In the genomic region with DNA sequence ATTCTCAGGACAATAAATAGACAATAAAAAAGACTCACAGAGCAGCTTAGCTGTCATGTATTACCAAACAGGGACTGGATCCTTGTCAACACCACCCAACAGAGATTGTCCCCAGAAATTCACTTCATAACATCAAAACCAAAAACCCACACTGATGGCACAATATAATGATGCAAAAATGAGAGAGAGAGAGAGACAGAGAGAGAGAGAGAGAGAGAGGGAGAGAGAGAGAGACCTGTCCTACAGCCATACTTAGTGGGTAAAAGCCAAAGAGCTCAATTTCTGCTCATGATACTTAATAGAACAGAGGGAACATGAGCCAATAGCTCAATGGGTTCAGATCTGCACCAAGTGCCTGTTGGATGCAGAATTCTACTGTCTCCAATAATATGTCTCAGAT, we compare ENCODE assay signal across 10 cellular contexts. TPM values are rescaled to one million over a fixed set of nuclear protein-coding genes. Genes with fewer than 3 reads are reported as not detected.
DNase-seq lines count a peak whose midpoint lies in the region; ATAC-seq and TF ChIP-seq lines count a peak whose summit lies in the region.
"Not testable (repeated sequence)": the region's sequence is repeated elsewhere in the genome, so short reads cannot be mapped to it uniquely, and the experiment has no call there.
"Had no signal": no experiment of that assay in that cellular context is flagged by ENCODE, and none has a peak within 500 bp of the region (broad histone marks: within the 10 kb centered on the region; RNA-seq: fewer than 3 reads in every experiment).

No MANE protein-coding gene starts in this region.

- not testable (repeated sequence) for H3K36me3 ChIP-seq in CD4-positive, alpha-beta memory T cell (ENCODE audit: insufficient read depth, low read length); OCI-LY7 (ENCODE audit: insufficient read depth, low read length); neural progenitor cell

- not testable (repeated sequence) for H3K79me2 ChIP-seq in OCI-LY7 (ENCODE audit: insufficient read depth, low read depth, low read length); neural progenitor cell (ENCODE audit: low read depth)

- not testable (repeated sequence) for H3K27ac ChIP-seq in CD4-positive, alpha-beta memory T cell (ENCODE audit: low read depth, low read length); neural progenitor cell
- peak overlapping the region; percentile 39 for H3K27ac ChIP-seq in OCI-LY7 (ENCODE audit: low read depth, low read length, poor library complexity, severe bottlenecking)

- H3K27me3 Mint-ChIP-seq in CD4-positive, alpha-beta memory T cell; activated CD4-positive, alpha-beta memory T cell treated with anti-CD3 and anti-CD28 coated beads for 36 hours; activated T-helper 17 cell treated with anti-CD3 and anti-CD28 coated beads, Interleukin-2, amount 50 U/mL, for 72 hours; activated naive CD8-positive, alpha-beta T cell treated with anti-CD3 and anti-CD28 coated beads, Interleukin-2, amount 50 U/mL, for 24 hours; mesothelial cell of epicardium (ENCODE audit: low read depth); neural progenitor cell (ENCODE audit: insufficient read depth, low read depth): not testable (repeated sequence)

- not testable (repeated sequence) for H3F3A ChIP-seq in neural progenitor cell (ENCODE audit: low read depth)

- CTCF ChIA-PET in CD4-positive, alpha-beta memory T cell (lab: Charles Lee; ENCODE audit: partially characterized antibody) = interaction anchor here (0.7 kb wide), 1 partner anchor 12 kb away, joined by 3 read pairs; no protein-coding TSS in a partner anchor
- CTCF ChIA-PET in OCI-LY7 (lab: Charles Lee; ENCODE audit: unreplicated experiment); activated CD4-positive, alpha-beta memory T cell treated with anti-CD3 and anti-CD28 coated beads for 36 hours (lab: Charles Lee): not testable (repeated sequence)

- intact Hi-C loops in CD4-positive, alpha-beta memory T cell (cut with micrococcal nuclease); OCI-LY7 (cut with micrococcal nuclease; ENCODE audit: unreplicated experiment); activated CD4-positive, alpha-beta memory T cell treated with anti-CD3 and anti-CD28 coated beads for 36 hours (cut with micrococcal nuclease): not testable (repeated sequence)

- DNase-seq in CD4-positive, alpha-beta memory T cell; OCI-LY7 (ENCODE audit: low spot score); activated CD4-positive, alpha-beta memory T cell treated with anti-CD3 and anti-CD28 coated beads for 36 hours; activated naive CD8-positive, alpha-beta T cell treated with anti-CD3 and anti-CD28 coated beads, Interleukin-2, amount 50 U/mL, for 24 hours; mesothelial cell of epicardium (ENCODE audit: low spot score in 2 of 2, unreplicated experiment in 2 of 2); neural progenitor cell (ENCODE audit: low spot score): not testable (repeated sequence)

- H3K4me1 ChIP-seq in CD4-positive, alpha-beta memory T cell (ENCODE audit: insufficient read depth, low read length); neural progenitor cell: not testable (repeated sequence)
- peaks cover 13% of the 10 kb centered on the region for H3K4me1 ChIP-seq in OCI-LY7 (ENCODE audit: insufficient read depth, low read length, poor library complexity, severe bottlenecking)

- not testable (repeated sequence) for BruUV-seq in OCI-LY7 (replicated peaks; lab: Mats Ljungman, UMichigan)

- not testable (repeated sequence) for TF ChIP-seq CTCF in OCI-LY7 (conservative IDR thresholded peaks at IDR 0.05; ENCODE audit: low read length); mesothelial cell of epicardium (IDR thresholded peaks at IDR 0.05; ENCODE audit: unreplicated experiment); neural progenitor cell (IDR thresholded peaks at IDR 0.05)

- H3K9me2 ChIP-seq in OCI-LY7 (ENCODE audit: insufficient read depth, low read length) = not testable (repeated sequence)

- ATAC-seq in activated T-helper 17 cell treated with anti-CD3 and anti-CD28 coated beads, Interleukin-2, amount 50 U/mL, for 72 hours (replicated peaks); activated naive CD8-positive, alpha-beta T cell treated with anti-CD3 and anti-CD28 coated beads, Interleukin-2, amount 50 U/mL, for 24 hours: not testable (repeated sequence)

- H2AFZ ChIP-seq in OCI-LY7 (ENCODE audit: low read length); neural progenitor cell (replicated peaks): not testable (repeated sequence)

- not testable (repeated sequence) for H3K9ac ChIP-seq in neural progenitor cell

- peaks cover 3 to 13% (median 5%) of the 10 kb centered on the region in 4 donors for H3K4me1 Mint-ChIP-seq in CD4-positive, alpha-beta memory T cell
- peaks cover 14% of the 10 kb centered on the region for H3K4me1 Mint-ChIP-seq in activated CD4-positive, alpha-beta memory T cell treated with anti-CD3 and anti-CD28 coated beads for 36 hours (ENCODE audit: low read depth)
- H3K4me1 Mint-ChIP-seq in activated T-helper 17 cell treated with anti-CD3 and anti-CD28 coated beads, Interleukin-2, amount 50 U/mL, for 72 hours; activated naive CD8-positive, alpha-beta T cell treated with anti-CD3 and anti-CD28 coated beads, Interleukin-2, amount 50 U/mL, for 24 hours; mesothelial cell of epicardium; neural progenitor cell: not testable (repeated sequence)

- H3K27me3 ChIP-seq in CD4-positive, alpha-beta memory T cell (ENCODE audit: insufficient read depth, low read length); neural progenitor cell: not testable (repeated sequence)

- H3K9me3 Mint-ChIP-seq in CD4-positive, alpha-beta memory T cell; activated CD4-positive, alpha-beta memory T cell treated with anti-CD3 and anti-CD28 coated beads for 36 hours; activated T-helper 17 cell treated with anti-CD3 and anti-CD28 coated beads, Interleukin-2, amount 50 U/mL, for 72 hours; activated naive CD8-positive, alpha-beta T cell treated with anti-CD3 and anti-CD28 coated beads, Interleukin-2, amount 50 U/mL, for 24 hours; mesothelial cell of epicardium; neural progenitor cell: not testable (repeated sequence)

- POLR2A ChIA-PET in CD4-positive, alpha-beta memory T cell (lab: Charles Lee; ENCODE audit: partially characterized antibody); OCI-LY7 (lab: Charles Lee); activated CD4-positive, alpha-beta memory T cell treated with anti-CD3 and anti-CD28 coated beads for 36 hours (lab: Charles Lee): not testable (repeated sequence)

- not testable (repeated sequence) for H3K4me3 ChIP-seq in CD4-positive, alpha-beta memory T cell (ENCODE audit: low read length in 2 of 2); OCI-LY7 (ENCODE audit: low read depth, low read length, poor library complexity, severe bottlenecking); neural progenitor cell

- H4K20me1 ChIP-seq in OCI-LY7 (ENCODE audit: insufficient read depth, low read length); neural progenitor cell (ENCODE audit: low read depth): not testable (repeated sequence)

- not testable (repeated sequence) for H3K9me3 ChIP-seq in CD4-positive, alpha-beta memory T cell (ENCODE audit: control insufficient read depth in 1 of 2, low read length in 2 of 2); OCI-LY7 (ENCODE audit: low read length); neural progenitor cell (ENCODE audit: low read depth)

- H3K36me3 Mint-ChIP-seq in CD4-positive, alpha-beta memory T cell; activated CD4-positive, alpha-beta memory T cell treated with anti-CD3 and anti-CD28 coated beads for 36 hours; activated T-helper 17 cell treated with anti-CD3 and anti-CD28 coated beads, Interleukin-2, amount 50 U/mL, for 72 hours (ENCODE audit: low read depth); activated naive CD8-positive, alpha-beta T cell treated with anti-CD3 and anti-CD28 coated beads, Interleukin-2, amount 50 U/mL, for 24 hours (ENCODE audit: low read depth); mesothelial cell of epicardium; neural progenitor cell: not testable (repeated sequence)

- peak overlapping the region in 7 of 8 donors; percentile 44 to 80 (median 69) for H3K4me3 Mint-ChIP-seq in CD4-positive, alpha-beta memory T cell
- peak overlapping the region; percentile 42 for H3K4me3 Mint-ChIP-seq in activated CD4-positive, alpha-beta memory T cell treated with anti-CD3 and anti-CD28 coated beads for 36 hours
- H3K4me3 Mint-ChIP-seq in activated T-helper 17 cell treated with anti-CD3 and anti-CD28 coated beads, Interleukin-2, amount 50 U/mL, for 72 hours = peak overlapping the region; percentile 70
- H3K4me3 Mint-ChIP-seq in activated naive CD8-positive, alpha-beta T cell treated with anti-CD3 and anti-CD28 coated beads, Interleukin-2, amount 50 U/mL, for 24 hours = peak overlapping the region; percentile 7
- H3K4me3 Mint-ChIP-seq in mesothelial cell of epicardium (peak overlapping the region; percentile 41), neural progenitor cell (peak overlapping the region; percentile 24)

- H3K27ac Mint-ChIP-seq in CD4-positive, alpha-beta memory T cell = peak overlapping the region; percentile 44 to 95 (median 91)
- H3K27ac Mint-ChIP-seq in activated CD4-positive, alpha-beta memory T cell treated with anti-CD3 and anti-CD28 coated beads for 36 hours = peak overlapping the region; percentile 67
- peak overlapping the region; percentile 58 for H3K27ac Mint-ChIP-seq in activated T-helper 17 cell treated with anti-CD3 and anti-CD28 coated beads, Interleukin-2, amount 50 U/mL, for 72 hours
- H3K27ac Mint-ChIP-seq in activated naive CD8-positive, alpha-beta T cell treated with anti-CD3 and anti-CD28 coated beads, Interleukin-2, amount 50 U/mL, for 24 hours = peak overlapping the region; percentile 4
- peak overlapping the region; percentile 79 for H3K27ac Mint-ChIP-seq in mesothelial cell of epicardium
- not testable (repeated sequence) for H3K27ac Mint-ChIP-seq in neural progenitor cell

- not testable (repeated sequence) for H3K4me2 ChIP-seq in OCI-LY7 (ENCODE audit: low read length); neural progenitor cell

RNA-seq across cellular contexts. Expression of a gene that starts 34.2 kb away (rescaled TPM):
- total RNA-seq in CD4-positive, alpha-beta memory T cell = not detected
- not detected for polyA plus RNA-seq in CD4-positive, alpha-beta memory T cell
- not detected in 2 replicates for total RNA-seq in OCI-LY7 (2014; rRNA removed; shearing (Covaris generic))
- not detected in 2 replicates for total RNA-seq in OCI-LY7 (2022)
- not detected for total RNA-seq in activated CD4-positive, alpha-beta memory T cell treated with anti-CD3 and anti-CD28 coated beads for 36 hours
- total RNA-seq in activated T-helper 17 cell treated with anti-CD3 and anti-CD28 coated beads, Interleukin-2, amount 50 U/mL, for 72 hours = not detected
- not detected in 3 replicates for total RNA-seq in mesothelial cell of epicardium
- not detected in 2 replicates for total RNA-seq in neural progenitor cell (ENCODE audit: low replicate concordance)
- total RNA-seq: A673, Calu3 had no signal
- polyA plus RNA-seq: CD14-positive monocyte had no signal

Comparison
In these comparisons a context has a peak if more than half of its experiments do, and no peak if none do; other contexts are left out.
1. H3K4me3 Mint-ChIP-seq: peak in every context shown above with its lines; median percentile 70 in activated T-helper 17 cell treated with anti-CD3 and anti-CD28 coated beads, Interleukin-2, amount 50 U/mL, for 72 hours; 69 in CD4-positive, alpha-beta memory T cell; 42 in activated CD4-positive, alpha-beta memory T cell treated with anti-CD3 and anti-CD28 coated beads for 36 hours; 41 in mesothelial cell of epicardium; 24 in neural progenitor cell; 7 in activated naive CD8-positive, alpha-beta T cell treated with anti-CD3 and anti-CD28 coated beads, Interleukin-2, amount 50 U/mL, for 24 hours.